Comparison of ENCODE assay signal across 1 cellular context in genomic region chr1:56570924-56571372, GRCh38.
TF ChIP-seq lines count a peak whose summit lies in the region.

No MANE protein-coding gene starts in this region.

TF ChIP-seq in liver, 16 proteins besides CTCF, POLR2A, EP300 and RAD21 (continued from another document):
- TF ChIP-seq REST (IDR thresholded peaks at IDR 0.05): peak; percentile 31
- TF ChIP-seq YY1 (IDR thresholded peaks at IDR 0.05): peak; percentile 51
- TF ChIP-seq EGR1 (IDR thresholded peaks at IDR 0.05; ENCODE audit: low read depth in 2 of 2): no peak
- no peak for TF ChIP-seq JUND (IDR thresholded peaks at IDR 0.05)
- no peak for TF ChIP-seq NR2F2 (IDR thresholded peaks at IDR 0.05)
- TF ChIP-seq HNF4A (conservative IDR thresholded peaks at IDR 0.05): peak in 1 of 2 donors; percentile 26
